ENCODE assay signal across 1 cellular context in genomic region chr3:139389552-139390368, GRCh38.
TF ChIP-seq lines count a peak whose summit lies in the region.

Gene COPB2 (minus strand): TSS chr3:139389647. CDS start chr3:139389550, 97 bp downstream.

TF ChIP-seq in H1, 55 proteins besides CTCF, POLR2A, EP300 and RAD21 (continued from another document):
- TF ChIP-seq RBBP5 (IDR thresholded peaks at IDR 0.05; ENCODE audit: borderline replicate concordance, low read depth, low read length) (no peak; the same call in 1 of the 2 replicates), CEBPB (IDR thresholded peaks at IDR 0.05; ENCODE audit: low read depth, low read length) (no peak), PHF8 (conservative IDR thresholded peaks at IDR 0.05; ENCODE audit: low read depth, low read length) (peak; percentile 59), POLR2AphosphoS5 (IDR thresholded peaks at IDR 0.05; ENCODE audit: low read depth, low read length) (peak; percentile 84), TAF1 (IDR thresholded peaks at IDR 0.05; ENCODE audit: low read depth, low read length) (peak; percentile 75), GTF2F1 (IDR thresholded peaks at IDR 0.05; ENCODE audit: borderline replicate concordance, low read depth, low read length) (no peak), MAX (IDR thresholded peaks at IDR 0.05) (no peak; the same call in 1 of the 2 replicates), SIX5 (IDR thresholded peaks at IDR 0.05; ENCODE audit: low read depth, low read length) (no peak), CBX5 (IDR thresholded peaks at IDR 0.05; ENCODE audit: low read depth, low read length) (no peak), SP2 (IDR thresholded peaks at IDR 0.05; ENCODE audit: low read length) (no peak), TCF12 (IDR thresholded peaks at IDR 0.05; ENCODE audit: low read depth, low read length) (no peak), NRF1 (IDR thresholded peaks at IDR 0.05; ENCODE audit: low read depth, low read length) (peak; percentile 78), ATF2 (IDR thresholded peaks at IDR 0.05; ENCODE audit: low read length) (no peak), CBX8 (IDR thresholded peaks at IDR 0.05; ENCODE audit: borderline replicate concordance, low read depth, low read length) (no peak), CHD7 (IDR thresholded peaks at IDR 0.05; ENCODE audit: insufficient replicate concordance, low read length) (no peak), SIN3A (conservative IDR thresholded peaks at IDR 0.05 in 1 of 2, IDR thresholded peaks at IDR 0.05 in 1 of 2; ENCODE audit: low read depth in 1 of 2, low read length in 2 of 2) (peak; percentile 67 to 86), BACH1 (IDR thresholded peaks at IDR 0.05; ENCODE audit: low read length) (no peak), NANOG (IDR thresholded peaks at IDR 0.05; ENCODE audit: insufficient read depth, low read depth, low read length, poor library complexity, severe bottlenecking) (no peak), ATF3 (IDR thresholded peaks at IDR 0.05; ENCODE audit: insufficient read depth, low read depth, low read length) (no peak), JUND (IDR thresholded peaks at IDR 0.05; ENCODE audit: low read length) (no peak), SRF (IDR thresholded peaks at IDR 0.05; ENCODE audit: low read depth, low read length) (no peak), SP1 (IDR thresholded peaks at IDR 0.05; ENCODE audit: low read depth, low read length) (peak; percentile 55), TEAD4 (IDR thresholded peaks at IDR 0.05; ENCODE audit: low read depth, low read length) (no peak), ZNF274 (IDR thresholded peaks at IDR 0.05; ENCODE audit: borderline replicate concordance, extremely low read depth, low read length) (no peak), ASH2L (IDR thresholded peaks at IDR 0.05; ENCODE audit: low read length) (peak; percentile 89), SIRT6 (IDR thresholded peaks at IDR 0.05; ENCODE audit: low read length) (no peak), RNF2 (IDR thresholded peaks at IDR 0.05; ENCODE audit: borderline replicate concordance, low read depth, low read length, missing control alignments, poor library complexity, severe bottlenecking) (no peak), USF2 (IDR thresholded peaks at IDR 0.05; ENCODE audit: low read length) (no peak), FOSL1 (IDR thresholded peaks at IDR 0.05; ENCODE audit: insufficient read depth, low read depth, low read length) (no peak), E2F6 (IDR thresholded peaks at IDR 0.05) (peak; percentile 55; the same call in 1 of the 2 replicates), SUZ12 (IDR thresholded peaks at IDR 0.05; ENCODE audit: low read length) (no peak), HDAC2 (IDR thresholded peaks at IDR 0.05; ENCODE audit: borderline replicate concordance in 1 of 2, low read depth in 2 of 2, low read length in 2 of 2) (0 out of 4 replicates have a peak, but pooled peaks of 1 of the 2 experiments have one; percentile 62), CHD2 (IDR thresholded peaks at IDR 0.05; ENCODE audit: low read length) (peak; percentile 99), SAP30 (IDR thresholded peaks at IDR 0.05; ENCODE audit: insufficient read depth, insufficient replicate concordance, low read length) (no peak), KDM4A (IDR thresholded peaks at IDR 0.05; ENCODE audit: low read depth, low read length, severe bottlenecking) (peak; percentile 69), CTBP2 (IDR thresholded peaks at IDR 0.05; ENCODE audit: borderline replicate concordance, insufficient read depth, insufficient read length, low read length) (no peak), EGR1 (IDR thresholded peaks at IDR 0.05; ENCODE audit: borderline replicate concordance, low read depth, low read length) (no peak), TBP (IDR thresholded peaks at IDR 0.05; ENCODE audit: low read depth, low read length) (peak; percentile 76), RXRA (IDR thresholded peaks at IDR 0.05; ENCODE audit: insufficient read depth, low read depth, low read length) (no peak), BRCA1 (IDR thresholded peaks at IDR 0.05; ENCODE audit: low read depth, low read length) (peak; percentile 97), JUN (IDR thresholded peaks at IDR 0.05; ENCODE audit: low read depth, low read length) (no peak), TAF7 (optimal IDR thresholded peaks at IDR 0.05; ENCODE audit: borderline replicate concordance, low read depth, low read length) (peak; percentile 90), SP4 (IDR thresholded peaks at IDR 0.05; ENCODE audit: low read length) (peak; percentile 71), EZH2 (IDR thresholded peaks at IDR 0.05; ENCODE audit: low read depth, low read length, severe bottlenecking) (no peak), CREB1 (IDR thresholded peaks at IDR 0.05) (peak; percentile 73), GABPA (IDR thresholded peaks at IDR 0.05; ENCODE audit: borderline replicate concordance, insufficient read depth, low read length) (no peak), HDAC6 (IDR thresholded peaks at IDR 0.05; ENCODE audit: low read depth, low read length) (no peak), MAFK (IDR thresholded peaks at IDR 0.05; ENCODE audit: low read depth, low read length) (no peak), KDM1A (IDR thresholded peaks at IDR 0.05; ENCODE audit: borderline replicate concordance, low read length) (no peak), YY1 (IDR thresholded peaks at IDR 0.05; ENCODE audit: low read depth, low read length) (no peak)
TF ChIP-seq in H1: peak in this region for 16.
